ENCODE assay signal across 18 cellular contexts in genomic region chr16:84124529-84125073, GRCh38. TPM values are rescaled to one million over a fixed set of nuclear protein-coding genes. Genes with fewer than 3 reads are reported as not detected.
DNase-seq lines count a peak whose midpoint lies in the region; ATAC-seq and TF ChIP-seq lines count a peak whose summit lies in the region.
"Had no signal": no experiment of that assay in that cellular context is flagged by ENCODE, and none has a peak within 500 bp of the region (broad histone marks: within the 10 kb centered on the region; RNA-seq: fewer than 3 reads in every experiment).

No MANE protein-coding gene starts in this region.

- H3K27ac ChIP-seq in mammary epithelial cell (ENCODE audit: insufficient read depth, low read depth, low read length), result no peak overlapping the region
- H3K27ac ChIP-seq in esophagus muscularis mucosa (replicated peaks in 1 of 4), result no peak overlapping the region

- H3K36me3 Mint-ChIP-seq in MCF 10A (ENCODE audit: insufficient read depth, unreplicated experiment), result peaks cover 36% of the 10 kb centered on the region

- H3K4me3 Mint-ChIP-seq in MCF 10A (ENCODE audit: unreplicated experiment), result no peak overlapping the region
- H3K4me3 Mint-ChIP-seq: CD4-positive, alpha-beta T cell; HFFc6 had no signal

- H3K4me1 Mint-ChIP-seq in MCF 10A (ENCODE audit: insufficient read depth, unreplicated experiment), result no peaks in the 10 kb centered on the region

- in situ Hi-C loops in mammary epithelial cell (cut with MboI; ENCODE audit: low sequenced_read_pairs in 2 of 2), result no loop called here

- H3K4me1 ChIP-seq in mammary epithelial cell (ENCODE audit: insufficient read depth, low read length), result no peaks in the 10 kb centered on the region
- H3K4me1 ChIP-seq in esophagus muscularis mucosa, result no peaks in the 10 kb centered on the region
- H3K4me1 ChIP-seq: HAP-1 had no signal

- TF ChIP-seq POLR2A in esophagus muscularis mucosa (IDR thresholded peaks at IDR 0.05; ENCODE audit: low read depth), result no peak

- no peak for TF ChIP-seq EP300 in esophagus muscularis mucosa (IDR thresholded peaks at IDR 0.05)

- 73% methylated on average over 3 of the region's 3 CpGs for WGBS in mammary epithelial cell (ENCODE audit: low coverage, missing lambda C conversion rate)
- 89% methylated on average over 3 of the region's 3 CpGs for WGBS in esophagus muscularis mucosa

- no peak overlapping the region for H3K4me2 ChIP-seq in mammary epithelial cell (ENCODE audit: insufficient read depth, low read depth, low read length)

- POLR2A ChIA-PET in MCF 10A (lab: Yijun Ruan, JAX), result no interaction called here

- no TSS peak for BruUV-seq in MCF 10A (replicated peaks; lab: Mats Ljungman, UMichigan)
- BruUV-seq in mammary epithelial cell (replicated peaks; lab: Mats Ljungman, UMichigan), result no TSS peak

- no peaks in the 10 kb centered on the region for H3K27me3 ChIP-seq in mammary epithelial cell (ENCODE audit: insufficient read depth, low read length)
- no peaks in the 10 kb centered on the region for H3K27me3 ChIP-seq in esophagus muscularis mucosa

- H4K20me1 ChIP-seq in mammary epithelial cell (ENCODE audit: insufficient read depth, low read length), result no peaks in the 10 kb centered on the region

- H3K9me3 Mint-ChIP-seq in MCF 10A (ENCODE audit: unreplicated experiment), result no peaks in the 10 kb centered on the region
- H3K9me3 Mint-ChIP-seq: CD4-positive, alpha-beta T cell; HFFc6 had no signal

- CTCF ChIA-PET in MCF 10A (lab: Yijun Ruan, JAX) (no interaction called here), mammary epithelial cell (lab: Charles Lee; ENCODE audit: low non-redundant PET) (no interaction called here)

- peak overlapping the region; percentile 16 for H3K27ac Mint-ChIP-seq in MCF 10A (ENCODE audit: low read depth, unreplicated experiment)
- H3K27ac Mint-ChIP-seq: CD4-positive, alpha-beta T cell; HFFc6 had no signal

- dilution Hi-C loops in mammary epithelial cell (cut with HindIII; ENCODE audit: low sequenced_read_pairs), result no loop called here

- H2AFZ ChIP-seq in mammary epithelial cell (ENCODE audit: low read depth, low read length), result no peak overlapping the region

- no peak overlapping the region for H3K4me3 ChIP-seq in mammary epithelial cell (replicated peaks in 1 of 3; ENCODE audit: insufficient read depth in 1 of 3, low read depth in 2 of 3, low read length in 3 of 3)
- H3K4me3 ChIP-seq in esophagus muscularis mucosa, result no peak overlapping the region
- H3K4me3 ChIP-seq: HAP-1 had no signal

- no peak for DNase-seq in MCF 10A (ENCODE audit: unreplicated experiment)
- no peak for DNase-seq in mammary epithelial cell
- DNase-seq in stimulated activated CD4-positive, alpha-beta T cell treated with anti-CD3 and anti-CD28 coated beads, Interleukin-2, amount 100 ng/mL, for 24 hours, result no peak
- no peak for DNase-seq in NK-92 (lab: John Stamatoyannopoulos, UW; ENCODE audit: unreplicated experiment)
- no peak for DNase-seq in NCI-H146 treated with DMSO at 0.1 percent for 48 hours (lab: John Stamatoyannopoulos, UW; ENCODE audit: unreplicated experiment)
- no peak for DNase-seq in esophagus muscularis mucosa (ENCODE audit: extremely low spot score)
- DNase-seq: ACHN; C1 segment of cervical spinal cord; Calu3; CD4-positive, alpha-beta T cell; DMS 273 treated with DMSO at 0.1 percent for 48 hours; HFFc6; IMR-90; KG1 had no signal

- H3K9me3 ChIP-seq in mammary epithelial cell (replicated peaks; ENCODE audit: insufficient read depth, low read length), result no peaks in the 10 kb centered on the region
- no peaks in the 10 kb centered on the region for H3K9me3 ChIP-seq in esophagus muscularis mucosa
- H3K9me3 ChIP-seq: HAP-1 had no signal

- no peak for TF ChIP-seq CTCF in MCF 10A (IDR thresholded peaks at IDR 0.05; ENCODE audit: unreplicated experiment)
- TF ChIP-seq CTCF in mammary epithelial cell (conservative IDR thresholded peaks at IDR 0.05 in 1 of 2, IDR thresholded peaks at IDR 0.05 in 1 of 2; ENCODE audit: extremely low read depth in 1 of 2, insufficient read depth in 1 of 2, low read depth in 1 of 2, low read length in 2 of 2), result no peak
- no peak for TF ChIP-seq CTCF in esophagus muscularis mucosa (IDR thresholded peaks at IDR 0.05)

- intact Hi-C loops in MCF 10A (cut with micrococcal nuclease) (no loop called here), mammary epithelial cell (cut with micrococcal nuclease) (no loop called here), esophagus muscularis mucosa (cut with DNase I) (no loop called here)

- no peak overlapping the region for H3K9ac ChIP-seq in mammary epithelial cell (ENCODE audit: insufficient read depth, low read length)

- H3K27me3 Mint-ChIP-seq in MCF 10A (ENCODE audit: insufficient read depth, unreplicated experiment), result no peaks in the 10 kb centered on the region
- H3K27me3 Mint-ChIP-seq: CD4-positive, alpha-beta T cell had no signal

- peak; percentile 55 for ATAC-seq in GM21717 (IDR thresholded peaks at IDR 0.05; ENCODE audit: unreplicated experiment)
- ATAC-seq in HG03354 (IDR thresholded peaks at IDR 0.05; ENCODE audit: poor library complexity, severe bottlenecking, unreplicated experiment), result peak; percentile 68

- H3K79me2 ChIP-seq in mammary epithelial cell (ENCODE audit: insufficient read depth, low read length), result no peaks in the 10 kb centered on the region

- H3K36me3 ChIP-seq in mammary epithelial cell (ENCODE audit: insufficient read depth, low read length) (peaks cover 2% of the 10 kb centered on the region), esophagus muscularis mucosa (peaks cover 0 to 59% (median 40%) of the 10 kb centered on the region in 4 donors)

RNA-seq across cellular contexts. Expression of gene MBTPS1, which starts 7.9 kb away (rescaled TPM):
- total RNA-seq in MCF 10A (2022), result 63.6 and 75.1 TPM in 2 replicates
- total RNA-seq in mammary epithelial cell, result 100 to 1,000 TPM in 1 of 2 donors, 10 to 100 TPM in 1; 65.0 to 101 TPM
- polyA plus RNA-seq in mammary epithelial cell, result 48.8 TPM
- 146 TPM for polyA minus RNA-seq in mammary epithelial cell
- total RNA-seq in esophagus muscularis mucosa, result 10 to 100 TPM; 72.4 to 86.6 (median 82.6) TPM

RNA-seq across cellular contexts. Expression of gene HSDL1, which starts 20.4 kb away (rescaled TPM):
- 13.3 and 20.9 TPM in 2 replicates for total RNA-seq in MCF 10A (2022)
- 10 to 100 TPM; 14.5 to 15.5 TPM for total RNA-seq in mammary epithelial cell
- 10.5 TPM for polyA plus RNA-seq in mammary epithelial cell
- 28.5 TPM for polyA minus RNA-seq in mammary epithelial cell
- total RNA-seq in esophagus muscularis mucosa, result 10 to 100 TPM in 3 of 4 donors, 1 to 10 TPM in 1; 7.1 to 14.6 (median 11.4) TPM

RNA-seq across cellular contexts. Expression of gene DNAAF1, which starts 20.5 kb away (rescaled TPM):
- not detected in 2 replicates for total RNA-seq in MCF 10A (2022)
- total RNA-seq in mammary epithelial cell, result under 1 TPM; 0.16 to 0.17 TPM
- polyA plus RNA-seq in mammary epithelial cell, result not detected
- not detected for polyA minus RNA-seq in mammary epithelial cell
- under 1 TPM in 2 of 4 donors, not detected in 2; 0.66 to 0.78 TPM for total RNA-seq in esophagus muscularis mucosa
- total RNA-seq: Calu3; CD4-positive, alpha-beta T cell; Daoy; HFFc6; IMR-90 had no signal
